In genomic region chr6:12030993-12031550, GRCh38 we compare ENCODE assay signal across 15 cellular contexts. TPM values are rescaled to one million over a fixed set of nuclear protein-coding genes. Genes with fewer than 3 reads are reported as not detected.
DNase-seq lines count a peak whose midpoint lies in the region; ATAC-seq and TF ChIP-seq lines count a peak whose summit lies in the region.
"Had no signal": no experiment of that assay in that cellular context is flagged by ENCODE, and none has a peak within 500 bp of the region (broad histone marks: within the 10 kb centered on the region; RNA-seq: fewer than 3 reads in every experiment).

No MANE protein-coding gene starts in this region.

- TF ChIP-seq POLR2A in vagina (IDR thresholded peaks at IDR 0.05): no peak

- H3K4me3 Mint-ChIP-seq in GM23338: no peak overlapping the region
- no peak overlapping the region for H3K4me3 Mint-ChIP-seq in activated T-helper 2 cell treated with anti-CD3 and anti-CD28 coated beads, Interferon-gamma antibody, Interleukin-2, Interleukin-4, amounts not matched to agents 10 μg/mL and 5 μg/mL and 100 μg/mL, durations not matched to agents 14 hours and 24 hours and 36 hours (ENCODE audit: low read depth)

- H3K36me3 Mint-ChIP-seq in GM23338 (ENCODE audit: low read depth): peaks cover 26% of the 10 kb centered on the region; the same call in 2 of the 3 replicates
- peaks cover 73% of the 10 kb centered on the region for H3K36me3 Mint-ChIP-seq in activated T-helper 2 cell treated with anti-CD3 and anti-CD28 coated beads, Interferon-gamma antibody, Interleukin-2, Interleukin-4, amounts not matched to agents 10 μg/mL and 5 μg/mL and 100 μg/mL, durations not matched to agents 14 hours and 24 hours and 36 hours (ENCODE audit: low read depth)

- H3K4me1 Mint-ChIP-seq in GM23338: peaks cover 37% of the 10 kb centered on the region
- peaks cover 46% of the 10 kb centered on the region for H3K4me1 Mint-ChIP-seq in activated T-helper 2 cell treated with anti-CD3 and anti-CD28 coated beads, Interferon-gamma antibody, Interleukin-2, Interleukin-4, amounts not matched to agents 10 μg/mL and 5 μg/mL and 100 μg/mL, durations not matched to agents 14 hours and 24 hours and 36 hours (ENCODE audit: low read depth)

- ATAC-seq in GM18498 (IDR thresholded peaks at IDR 0.05; ENCODE audit: unreplicated experiment) (peak; percentile 54), GM23338 (peak; percentile 46; the same call in 2 of the 3 replicates), left lobe of liver (peak; percentile 83), HG02571 (IDR thresholded peaks at IDR 0.05; ENCODE audit: unreplicated experiment) (no peak), GM21528 (IDR thresholded peaks at IDR 0.05; ENCODE audit: low FRiP score, unreplicated experiment) (no peak)
- ATAC-seq: naive thymus-derived CD8-positive, alpha-beta T cell; psoas muscle had no signal

- intact Hi-C loops in activated T-helper 2 cell treated with anti-CD3 and anti-CD28 coated beads, Interferon-gamma antibody, Interleukin-2, Interleukin-4, amounts not matched to agents 10 μg/mL and 5 μg/mL and 100 μg/mL, durations not matched to agents 14 hours and 24 hours and 36 hours (cut with micrococcal nuclease): no loop called here
- intact Hi-C loops in vagina (cut with DNase I): no loop called here

- H3K36me3 ChIP-seq in GM23338 (ENCODE audit: insufficient read depth) (no peaks in the 10 kb centered on the region), vagina (no peaks in the 10 kb centered on the region)

- H3K4me3 ChIP-seq in GM23338 (no peak overlapping the region), vagina (no peak overlapping the region)
- H3K4me3 ChIP-seq: ascending aorta, BLaER1, dorsolateral prefrontal cortex, psoas muscle had no signal

- no peak for DNase-seq in GM23338 (ENCODE audit: low spot score)
- no peak for DNase-seq in activated T-helper 2 cell treated with anti-CD3 and anti-CD28 coated beads, Interferon-gamma antibody, Interleukin-2, Interleukin-4, amounts not matched to agents 10 μg/mL and 5 μg/mL and 100 μg/mL, durations not matched to agents 14 hours and 24 hours and 36 hours (ENCODE audit: low spot score)
- DNase-seq in left lobe of liver (ENCODE audit: low spot score): no peak
- no peak for DNase-seq in NCI-H82 treated with DMSO at 0.1 percent for 48 hours (lab: John Stamatoyannopoulos, UW; ENCODE audit: unreplicated experiment)
- no peak for DNase-seq in vagina (ENCODE audit: extremely low spot score in 2 of 2)
- DNase-seq: DMS53; dorsolateral prefrontal cortex; naive thymus-derived CD8-positive, alpha-beta T cell; psoas muscle; SW 1271 had no signal

- H3K9me3 ChIP-seq in vagina: no peaks in the 10 kb centered on the region

- H3K27ac ChIP-seq in GM23338 (ENCODE audit: low read depth): no peak overlapping the region; the same call in 1 of the 2 replicates
- no peak overlapping the region for H3K27ac ChIP-seq in vagina
- H3K27ac ChIP-seq: ascending aorta, BLaER1, dorsolateral prefrontal cortex, psoas muscle had no signal

- H3K4me1 ChIP-seq in GM23338 (ENCODE audit: insufficient read depth) (no peaks in the 10 kb centered on the region), vagina (peaks cover 24% of the 10 kb centered on the region)
- H3K4me1 ChIP-seq: BLaER1 had no signal

- H3K79me2 ChIP-seq in GM23338 (replicated peaks; ENCODE audit: insufficient read depth): peaks cover 100% of the 10 kb centered on the region

- TF ChIP-seq CTCF in GM23338 (conservative IDR thresholded peaks at IDR 0.05; ENCODE audit: low read depth in 2 of 2) (no peak), vagina (IDR thresholded peaks at IDR 0.05) (no peak)

- no peaks in the 10 kb centered on the region for H3K27me3 ChIP-seq in GM23338 (ENCODE audit: insufficient read depth)
- no peaks in the 10 kb centered on the region for H3K27me3 ChIP-seq in vagina
- H3K27me3 ChIP-seq: ascending aorta, BLaER1, dorsolateral prefrontal cortex had no signal

- peak overlapping the region; percentile 29; the same call in 1 of the 2 replicates for H3K27ac Mint-ChIP-seq in GM23338
- peak overlapping the region; percentile 59 for H3K27ac Mint-ChIP-seq in activated T-helper 2 cell treated with anti-CD3 and anti-CD28 coated beads, Interferon-gamma antibody, Interleukin-2, Interleukin-4, amounts not matched to agents 10 μg/mL and 5 μg/mL and 100 μg/mL, durations not matched to agents 14 hours and 24 hours and 36 hours

- H2AFZ ChIP-seq in GM23338: no peak overlapping the region

- peaks cover under 1% of the 10 kb centered on the region for H3K27me3 Mint-ChIP-seq in GM23338 (ENCODE audit: insufficient read depth, low read depth, poor library complexity)
- H3K27me3 Mint-ChIP-seq in activated T-helper 2 cell treated with anti-CD3 and anti-CD28 coated beads, Interferon-gamma antibody, Interleukin-2, Interleukin-4, amounts not matched to agents 10 μg/mL and 5 μg/mL and 100 μg/mL, durations not matched to agents 14 hours and 24 hours and 36 hours (ENCODE audit: low read depth): no peaks in the 10 kb centered on the region
- H3K27me3 Mint-ChIP-seq: naive thymus-derived CD8-positive, alpha-beta T cell had no signal

- no peak overlapping the region for H3K4me2 ChIP-seq in GM23338
- H3K4me2 ChIP-seq: BLaER1 had no signal

- no peaks in the 10 kb centered on the region; the same call in 1 of the 2 replicates for H4K20me1 ChIP-seq in GM23338 (replicated peaks; ENCODE audit: insufficient read depth)

- H3K9me3 Mint-ChIP-seq in GM23338: no peaks in the 10 kb centered on the region
- H3K9me3 Mint-ChIP-seq in activated T-helper 2 cell treated with anti-CD3 and anti-CD28 coated beads, Interferon-gamma antibody, Interleukin-2, Interleukin-4, amounts not matched to agents 10 μg/mL and 5 μg/mL and 100 μg/mL, durations not matched to agents 14 hours and 24 hours and 36 hours: peaks cover 40% of the 10 kb centered on the region

- no peaks in the 10 kb centered on the region for H3K9me2 ChIP-seq in GM23338 (ENCODE audit: insufficient read depth)

- H3F3A ChIP-seq in GM23338 (replicated peaks; ENCODE audit: low read depth): no peaks in the 10 kb centered on the region

TF ChIP-seq in GM23338, 12 proteins besides CTCF, POLR2A, EP300 and RAD21 (continues in another document):
- no peak for TF ChIP-seq CREB1 (CRISPR knock-in tag; IDR thresholded peaks at IDR 0.05; ENCODE audit: low read depth)
- TF ChIP-seq ETS1 (IDR thresholded peaks at IDR 0.05): no peak
- no peak for TF ChIP-seq JUNB (IDR thresholded peaks at IDR 0.05; ENCODE audit: unreplicated experiment)
- no peak for TF ChIP-seq REST (IDR thresholded peaks at IDR 0.05; ENCODE audit: unreplicated experiment)
- no peak for TF ChIP-seq ZNF331 (CRISPR knock-in tag; IDR thresholded peaks at IDR 0.05; ENCODE audit: low read depth)
- no peak for TF ChIP-seq STAT1 (IDR thresholded peaks at IDR 0.05; ENCODE audit: unreplicated experiment)
- no peak for TF ChIP-seq ZNF114 (CRISPR knock-in tag; IDR thresholded peaks at IDR 0.05)
- no peak for TF ChIP-seq POLR2AphosphoS5 (IDR thresholded peaks at IDR 0.05; ENCODE audit: low read depth)
- no peak for TF ChIP-seq NANOG (IDR thresholded peaks at IDR 0.05; ENCODE audit: borderline replicate concordance)
- TF ChIP-seq EZH2 (IDR thresholded peaks at IDR 0.05; ENCODE audit: low read depth, unreplicated experiment): no peak
- TF ChIP-seq EZH2phosphoT487 (IDR thresholded peaks at IDR 0.05; ENCODE audit: unreplicated experiment): no peak

RNA-seq across cellular contexts. Expression of gene HIVEP1, which starts 19.0 kb away (rescaled TPM):
- 16.5 and 21.7 TPM in 2 replicates for total RNA-seq in GM23338 (2014; rRNA removed; shearing (Covaris generic))
- 7.7 and 10.1 TPM in 2 replicates for polyA plus RNA-seq in GM23338 (2016; fragmentation: Nextera tagmentation; extraction: Ambion mirVana)
- 63.8 TPM in 2 replicates for total RNA-seq in activated T-helper 2 cell treated with anti-CD3 and anti-CD28 coated beads, Interferon-gamma antibody, Interleukin-2, Interleukin-4, amounts not matched to agents 10 μg/mL and 5 μg/mL and 100 μg/mL, durations not matched to agents 14 hours and 24 hours and 36 hours
- total RNA-seq in left lobe of liver (9.7 TPM), vagina (36.1 TPM)

Comparison
In these comparisons a context has a peak if more than half of its experiments do, and no peak if none do; other contexts are left out.
1. ATAC-seq: peak in GM18498 (single experiment), GM23338 (single experiment) and left lobe of liver (single experiment); none in HG02571 (single experiment) and GM21528 (single experiment).